Comparison of ENCODE assay signal across 9 cellular contexts in the genomic region with DNA sequence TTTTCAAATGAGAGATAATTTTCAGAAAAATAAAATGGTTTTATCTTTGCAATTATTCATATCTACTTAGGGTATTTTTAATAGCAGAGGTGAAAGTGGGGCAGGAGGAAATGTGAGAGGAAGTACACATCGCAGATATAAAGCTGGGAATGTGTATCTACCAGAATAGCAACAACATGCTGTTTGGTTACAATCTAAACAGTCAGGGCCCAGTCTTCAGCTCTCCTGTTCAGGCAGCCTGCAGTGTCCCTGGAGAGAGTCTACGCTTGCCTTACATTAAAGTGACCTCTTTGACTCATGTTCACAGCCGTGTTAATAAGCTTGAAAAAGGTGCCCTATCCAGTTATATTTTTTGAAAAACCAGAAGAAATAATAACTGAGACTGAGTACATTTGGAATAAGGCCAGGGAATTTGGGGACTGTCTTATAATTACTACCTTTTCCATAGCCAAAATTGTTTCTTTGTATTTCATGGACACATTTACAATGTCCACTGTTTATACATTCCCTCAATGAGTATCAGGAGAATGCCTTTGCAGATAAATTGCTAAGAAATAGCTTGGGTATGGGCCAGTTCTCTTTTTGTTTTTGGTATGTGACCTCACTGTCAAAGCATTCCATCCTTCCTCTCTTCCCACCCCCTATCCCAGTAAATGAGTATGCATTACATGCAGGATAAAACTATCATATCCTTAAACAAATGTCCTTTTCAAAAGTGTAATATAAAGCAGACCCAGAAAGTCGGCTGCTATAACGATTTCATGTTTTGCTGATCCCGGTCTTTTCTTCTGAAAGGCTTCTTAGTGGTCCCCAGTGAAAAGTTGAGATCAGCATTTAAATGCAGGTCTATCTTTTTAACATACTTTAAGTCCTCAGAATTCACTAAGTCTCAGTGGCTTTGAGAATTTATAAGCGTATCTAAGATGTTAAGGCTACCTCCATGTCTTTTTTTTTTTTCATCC.
A peak's percentile ranks its signal among the peaks of the same experiment; 100 is the strongest.
DNase-seq lines count a peak whose midpoint lies in the region; ATAC-seq lines count a peak whose summit lies in the region.
"Had no signal": no experiment of that assay in that cellular context is flagged by ENCODE, and none has a peak within 500 bp of the region (broad histone marks: within the 10 kb centered on the region; RNA-seq: fewer than 3 reads in every experiment).

No MANE protein-coding gene starts in this region.

- peak overlapping the region; percentile 25 for H3K27ac ChIP-seq in angular gyrus (ENCODE audit: low read depth, low read length)
- H3K27ac ChIP-seq: epithelial cell of prostate had no signal

- peak; percentile 67 for DNase-seq in HCEC 1CT
- DNase-seq in left cardiac atrium, result no peak
- DNase-seq in sciatic nerve (ENCODE audit: low spot score), result no peak
- DNase-seq in HuH-7.5 (ENCODE audit: low spot score), result no peak
- DNase-seq in mesenteric fat pad (ENCODE audit: low spot score), result no peak
- no peak for DNase-seq in NCI-H1092 (lab: John Stamatoyannopoulos, UW)

- intact Hi-C loops in left cardiac atrium (cut with DNase I) (no loop called here), sciatic nerve (cut with DNase I) (no loop called here)

- ATAC-seq in left cardiac atrium (peak; percentile 83 to 84), sciatic nerve (peak; percentile 49), GM19328 (IDR thresholded peaks at IDR 0.05; ENCODE audit: unreplicated experiment) (no peak)
